18 cellular contexts compared by ENCODE assay signal in genomic region chr16:54846761-54847160, GRCh38.
DNase-seq lines count a peak whose midpoint lies in the region; FAIRE-seq and TF ChIP-seq lines count a peak whose summit lies in the region.
"Had no signal": no experiment of that assay in that cellular context is flagged by ENCODE, and none has a peak within 500 bp of the region (broad histone marks: within the 10 kb centered on the region; RNA-seq: fewer than 3 reads in every experiment).

No MANE protein-coding gene starts in this region.

- no peak for TF ChIP-seq POLR2A in breast epithelium (IDR thresholded peaks at IDR 0.05)

- H3K27ac Mint-ChIP-seq in MCF 10A (ENCODE audit: low read depth, unreplicated experiment) (peak overlapping the region; percentile 94), CD14-positive monocyte (no peak overlapping the region)
- H3K27ac Mint-ChIP-seq: activated T-cell treated with anti-CD3 and anti-CD28 coated beads, Interleukin-2, amount 50 U/mL, for 72 hours; CD8-positive, alpha-beta memory T cell; nephron had no signal

- no TSS peak for BruUV-seq in MCF 10A (replicated peaks; lab: Mats Ljungman, UMichigan)

- TF ChIP-seq CTCF in MCF 10A (IDR thresholded peaks at IDR 0.05; ENCODE audit: unreplicated experiment) (no peak), breast epithelium (IDR thresholded peaks at IDR 0.05) (no peak), dorsolateral prefrontal cortex (IDR thresholded peaks at IDR 0.05 in 54 of 56, conservative IDR thresholded peaks at IDR 0.05 in 2 of 56; ENCODE audit: low read depth in 1 of 56, partially characterized antibody in 56 of 56) (no peak), CD14-positive monocyte (IDR thresholded peaks at IDR 0.05) (no peak)

- H3K36me3 ChIP-seq in breast epithelium, result no peaks in the 10 kb centered on the region
- H3K36me3 ChIP-seq: lower lobe of right lung, right atrium auricular region had no signal

- intact Hi-C loops in MCF 10A (cut with micrococcal nuclease) (loop anchor here (2.0 kb wide), 1 partner anchor 82 kb away; no protein-coding TSS in a partner anchor), breast epithelium (cut with DNase I; ENCODE audit: low total_unique reads) (no loop called here), dorsolateral prefrontal cortex (cut with DNase I) (no loop called here), CD14-positive monocyte (cut with micrococcal nuclease) (no loop called here)

- H3K27me3 Mint-ChIP-seq in MCF 10A (ENCODE audit: insufficient read depth, unreplicated experiment) (no peaks in the 10 kb centered on the region), CD14-positive monocyte (ENCODE audit: low read depth in 3 of 3) (no peaks in the 10 kb centered on the region)
- H3K27me3 Mint-ChIP-seq: CD8-positive, alpha-beta memory T cell had no signal

- no peaks in the 10 kb centered on the region for H3K4me1 ChIP-seq in breast epithelium
- H3K4me1 ChIP-seq: lower lobe of right lung, right atrium auricular region had no signal

- H3K4me3 Mint-ChIP-seq in MCF 10A (ENCODE audit: unreplicated experiment), result peak overlapping the region; percentile 51
- no peak overlapping the region for H3K4me3 Mint-ChIP-seq in CD14-positive monocyte
- H3K4me3 Mint-ChIP-seq: activated T-cell treated with anti-CD3 and anti-CD28 coated beads, Interleukin-2, amount 50 U/mL, for 72 hours; CD8-positive, alpha-beta memory T cell; nephron had no signal

- peaks cover 4 to 13% of the 10 kb centered on the region in 2 donors for H3K9me3 ChIP-seq in breast epithelium

- peak; percentile 81 for DNase-seq in MCF 10A (ENCODE audit: unreplicated experiment)
- DNase-seq in breast epithelium (ENCODE audit: low spot score in 2 of 2), result no peak
- peak; percentile 63 for DNase-seq in RCC 7860 (ENCODE audit: low spot score)
- peak; percentile 1 for DNase-seq in iris pigment epithelial cell (ENCODE audit: low read depth)
- DNase-seq in urothelium cell line (ENCODE audit: low spot score), result peak; percentile 71
- no peak for DNase-seq in dorsolateral prefrontal cortex
- no peak for DNase-seq in DMS79 (lab: John Stamatoyannopoulos, UW)
- DNase-seq in CD14-positive monocyte (ENCODE audit: low spot score), result no peak
- DNase-seq: activated CD4-positive, alpha-beta T cell treated with anti-CD3 and anti-CD28 coated beads, Interleukin-2, amount 50 U/mL, for 48 hours; activated T-cell treated with anti-CD3 and anti-CD28 coated beads, Interleukin-2, amount 50 U/mL, for 72 hours; CD8-positive, alpha-beta memory T cell; lower lobe of right lung; NCI-H1436; NCI-H69; SIG-M5; T-helper 9 cell had no signal

- FAIRE-seq in RCC 7860 (lab: Jason Lieb, UNC) (no peak), urothelium cell line (lab: Jason Lieb, UNC) (no peak)

- H3K27me3 ChIP-seq in breast epithelium, result no peaks in the 10 kb centered on the region
- peaks cover 0 to 10% (median 0%) of the 10 kb centered on the region in 45 donors for H3K27me3 ChIP-seq in dorsolateral prefrontal cortex
- H3K27me3 ChIP-seq: right atrium auricular region had no signal

- H3K27ac ChIP-seq in breast epithelium (peak overlapping the region in 1 of 2 donors; percentile 19), dorsolateral prefrontal cortex (no peak overlapping the region)
- H3K27ac ChIP-seq: lower lobe of right lung, right atrium auricular region had no signal

- POLR2A ChIA-PET in MCF 10A (lab: Yijun Ruan, JAX), result interaction anchor here (0.6 to 3.3 kb wide), 28 partner anchors 11 to 1693 kb away, joined by 3 to 42 read pairs (median 4); partner anchors contain the start of genes IRX3 and IRX5

- H3K4me3 ChIP-seq in breast epithelium (no peak overlapping the region), dorsolateral prefrontal cortex (no peak overlapping the region)
- H3K4me3 ChIP-seq: lower lobe of right lung, right atrium auricular region had no signal

- H3K4me1 Mint-ChIP-seq in MCF 10A (ENCODE audit: insufficient read depth, unreplicated experiment), result peaks cover 22% of the 10 kb centered on the region
- H3K4me1 Mint-ChIP-seq in CD14-positive monocyte, result no peaks in the 10 kb centered on the region
- H3K4me1 Mint-ChIP-seq: CD8-positive, alpha-beta memory T cell; nephron had no signal

- H3K9me3 Mint-ChIP-seq in MCF 10A (ENCODE audit: unreplicated experiment) (peaks cover 8% of the 10 kb centered on the region), CD14-positive monocyte (peaks cover 0 to 16% (median 7%) of the 10 kb centered on the region in 7 donors)

- CTCF ChIA-PET in MCF 10A (lab: Yijun Ruan, JAX), result interaction anchor here (0.7 to 1.8 kb wide), 5 partner anchors 15 to 213 kb away, joined by 3 to 7 read pairs (median 3); no protein-coding TSS in a partner anchor

- H3K36me3 Mint-ChIP-seq in MCF 10A (ENCODE audit: insufficient read depth, unreplicated experiment) (no peaks in the 10 kb centered on the region), CD14-positive monocyte (no peaks in the 10 kb centered on the region)
- H3K36me3 Mint-ChIP-seq: CD8-positive, alpha-beta memory T cell had no signal

Comparison
In these comparisons a context has a peak if more than half of its experiments do, and no peak if none do; other contexts are left out.
1. DNase-seq: peak in MCF 10A (single experiment), RCC 7860 (single experiment), iris pigment epithelial cell (single experiment) and urothelium cell line (single experiment); none in breast epithelium (0 of 2), dorsolateral prefrontal cortex (0 of 10), DMS79 (single experiment) and CD14-positive monocyte (single experiment).